ENCODE assay signal across 1 cellular context in genomic region chr21:45698493-45698947, GRCh38.
TF ChIP-seq lines count a peak whose summit lies in the region.

No MANE protein-coding gene starts in this region.

TF ChIP-seq in SK-N-SH treated with all-trans-retinoic acid at 6 μM for 48 hours, 23 proteins besides CTCF, POLR2A, EP300 and RAD21 (continued from another document):
- 0 out of 2 replicates have a peak, but pooled peaks have one; percentile 35 for TF ChIP-seq TSHZ2 (CRISPR knock-in tag; IDR thresholded peaks at IDR 0.05)
TF ChIP-seq in SK-N-SH treated with all-trans-retinoic acid at 6 μM for 48 hours: peak in this region for 11.
